Comparison of ENCODE assay signal across 25 cellular contexts in genomic region chr5:16554110-16554509, GRCh38.
DNase-seq lines count a peak whose midpoint lies in the region; ATAC-seq and TF ChIP-seq lines count a peak whose summit lies in the region.
"Had no signal": no experiment of that assay in that cellular context is flagged by ENCODE, and none has a peak within 500 bp of the region (broad histone marks: within the 10 kb centered on the region; RNA-seq: fewer than 3 reads in every experiment).

No MANE protein-coding gene starts in this region.

- H3K4me3 ChIP-seq in heart left ventricle (no peak overlapping the region), Peyer's patch (no peak overlapping the region), transverse colon (no peak overlapping the region)
- H3K4me3 ChIP-seq: hepatocyte had no signal

- no peak for TF ChIP-seq EP300 in transverse colon (IDR thresholded peaks at IDR 0.05; ENCODE audit: low read depth)

- H3K27ac ChIP-seq in heart left ventricle (no peak overlapping the region), Peyer's patch (no peak overlapping the region), transverse colon (no peak overlapping the region)
- H3K27ac ChIP-seq: hepatocyte had no signal

- ATAC-seq in heart left ventricle (peak in 3 of 4 donors; percentile 21 to 37 (median 24)), Right ventricle myocardium inferior (no peak), left colon (peak; percentile 78)
- ATAC-seq: activated CD4-positive, CD25-positive, alpha-beta regulatory T cell treated with anti-CD3 and anti-CD28 coated beads, Interleukin-2, amount 50 U/mL, for 24 hours; activated T-helper 17 cell treated with anti-CD3 and anti-CD28 coated beads, Interleukin-2, amount 50 U/mL, for 72 hours; left cardiac atrium; Panc1; sciatic nerve; stimulated activated memory B cell treated with anti-CD40 and anti-IgM and Interleukin-4, amounts not matched to agents 10 μg/mL and 1 μg/mL and 100 μg/mL, for 72 hours; T-cell had no signal

- intact Hi-C loops in heart left ventricle (cut with DNase I) (loop anchor here in 8 of 10 donors (5.0 to 10.0 kb wide), 8 partner anchors 47 to 113 kb away; partner anchors contain the start of genes RETREG1 (in 2 of the 8) and ZNF622 (in 1 of the 8)), Right ventricle myocardium inferior (cut with DNase I) (loop anchor here (5.0 kb wide), 1 partner anchor 63 kb away; the partner anchor contains the start of gene RETREG1), left colon (cut with DNase I, micrococcal nuclease) (loop anchor here in 1 of 2 donors (5.0 kb wide), 1 partner anchor 62 kb away; no protein-coding TSS in a partner anchor), transverse colon (cut with DNase I; ENCODE audit: low total_unique reads) (no loop called here)

- TF ChIP-seq CTCF in heart left ventricle (IDR thresholded peaks at IDR 0.05) (no peak), Peyer's patch (IDR thresholded peaks at IDR 0.05) (no peak), transverse colon (IDR thresholded peaks at IDR 0.05) (no peak)

- H3K9me3 ChIP-seq in heart left ventricle (no peaks in the 10 kb centered on the region), Peyer's patch (no peaks in the 10 kb centered on the region), transverse colon (no peaks in the 10 kb centered on the region)

- no peak for TF ChIP-seq POLR2A in heart left ventricle (IDR thresholded peaks at IDR 0.05)
- no peak for TF ChIP-seq POLR2A in Peyer's patch (IDR thresholded peaks at IDR 0.05)
- TF ChIP-seq POLR2A in transverse colon (IDR thresholded peaks at IDR 0.05), result no peak

- in situ Hi-C loops in transverse colon (cut with MboI; ENCODE audit: low pct_ligation_motif_present in 1 of 4, low pct_unique_long_range_greater_than_20kb in 1 of 4, low sequenced_read_pairs in 3 of 4), result no loop called here

- H3K36me3 ChIP-seq in heart left ventricle, result no peaks in the 10 kb centered on the region
- no peaks in the 10 kb centered on the region for H3K36me3 ChIP-seq in Peyer's patch
- no peaks in the 10 kb centered on the region for H3K36me3 ChIP-seq in transverse colon

- no peaks in the 10 kb centered on the region for H3K27me3 ChIP-seq in heart left ventricle
- H3K27me3 ChIP-seq in Peyer's patch, result no peaks in the 10 kb centered on the region
- H3K27me3 ChIP-seq in transverse colon, result no peaks in the 10 kb centered on the region
- H3K27me3 ChIP-seq: hepatocyte had no signal

- WGBS in heart left ventricle, 4 donors, result 52 to 71% (median 63%) methylated on average over 8 of the region's 8 CpGs
- WGBS in transverse colon (ENCODE audit: low coverage in 1 of 2), 2 donors, result 44 to 73% methylated on average over 1 to 8 of the region's 8 CpGs

- DNase-seq in heart left ventricle (no peak), Right ventricle myocardium inferior (ENCODE audit: missing footprints) (no peak), Peyer's patch (peak in 2 of 3 donors; percentile 66 to 75), left colon (peak in 1 of 2 donors; percentile 42), transverse colon (peak; percentile 40), ureter (ENCODE audit: low spot score) (no peak), COLO829 (ENCODE audit: low spot score) (no peak)
- DNase-seq: activated CD4-positive, alpha-beta memory T cell treated with anti-CD3 and anti-CD28 coated beads, Interleukin-2, amount 10 ng/mL, durations not matched to agents 7 days and 5 days; central memory CD4-positive, alpha-beta T cell; dermis blood vessel endothelial cell; DMS53; H9; left cardiac atrium; mesenchymal stem cell; NCI-H1092; NCI-H187 treated with DMSO at 0.1 percent for 48 hours; NCI-H446; stimulated activated CD4-positive, alpha-beta T cell treated with anti-CD3 and anti-CD28 coated beads, Interleukin-4, amount 100 ng/mL, for 4 hours; T-cell had no signal

- H3K4me1 ChIP-seq in heart left ventricle (peaks cover 0 to 21% (median 5%) of the 10 kb centered on the region in 12 donors), Peyer's patch (peaks cover 0 to 5% (median 0%) of the 10 kb centered on the region in 4 donors), transverse colon (peaks cover 0 to 17% (median 7%) of the 10 kb centered on the region in 4 donors)

Comparison
In these comparisons a context has a peak if more than half of its experiments do, and no peak if none do; other contexts are left out.
1. DNase-seq: peak in Peyer's patch (2 of 3) and transverse colon (single experiment); none in heart left ventricle (0 of 5), Right ventricle myocardium inferior (single experiment), ureter (single experiment) and COLO829 (single experiment).